Comparison of ENCODE assay signal across 17 cellular contexts in genomic region chr6:14231071-14231483, GRCh38.
DNase-seq lines count a peak whose midpoint lies in the region; ATAC-seq and TF ChIP-seq lines count a peak whose summit lies in the region.
"Had no signal": no experiment of that assay in that cellular context is flagged by ENCODE, and none has a peak within 500 bp of the region (broad histone marks: within the 10 kb centered on the region; RNA-seq: fewer than 3 reads in every experiment).

No MANE protein-coding gene starts in this region.

- H3K27me3 Mint-ChIP-seq in stimulated activated memory B cell treated with anti-CD40 and anti-IgM and Interleukin-4, amounts not matched to agents 10 μg/mL and 1 μg/mL and 100 μg/mL, for 72 hours = no peaks in the 10 kb centered on the region
- H3K27me3 Mint-ChIP-seq in WTC11 (ENCODE audit: low read depth) = peaks cover 16% of the 10 kb centered on the region

- no peak for TF ChIP-seq POLR2A in adrenal gland (IDR thresholded peaks at IDR 0.05)

- H3K4me1 ChIP-seq in left lung (no peaks in the 10 kb centered on the region), adrenal gland (replicated peaks in 1 of 2) (no peaks in the 10 kb centered on the region)

- H3K27ac Mint-ChIP-seq in stimulated activated memory B cell treated with anti-CD40 and anti-IgM and Interleukin-4, amounts not matched to agents 10 μg/mL and 1 μg/mL and 100 μg/mL, for 72 hours = peak overlapping the region; percentile 34
- H3K27ac Mint-ChIP-seq in WTC11 = no peak overlapping the region
- H3K27ac Mint-ChIP-seq: CD8-positive, alpha-beta memory T cell; HFFc6 had no signal

- H3K36me3 ChIP-seq in KOPT-K1 (ENCODE audit: insufficient read depth, low read length) (no peaks in the 10 kb centered on the region), left lung (no peaks in the 10 kb centered on the region), adrenal gland (replicated peaks in 1 of 2) (no peaks in the 10 kb centered on the region)
- H3K36me3 ChIP-seq: BLaER1 treated with 17β-estradiol and CSF1 and Interleukin-3, amounts not matched to agents 10 nM and 100 nM had no signal

- CTCF ChIA-PET in WTC11 (lab: Charles Lee) = no interaction called here

- no peak overlapping the region for H3K4me3 Mint-ChIP-seq in stimulated activated memory B cell treated with anti-CD40 and anti-IgM and Interleukin-4, amounts not matched to agents 10 μg/mL and 1 μg/mL and 100 μg/mL, for 72 hours
- H3K4me3 Mint-ChIP-seq in WTC11 = no peak overlapping the region
- H3K4me3 Mint-ChIP-seq: CD8-positive, alpha-beta memory T cell; HFFc6 had no signal

- H3K9me3 Mint-ChIP-seq in stimulated activated memory B cell treated with anti-CD40 and anti-IgM and Interleukin-4, amounts not matched to agents 10 μg/mL and 1 μg/mL and 100 μg/mL, for 72 hours = no peaks in the 10 kb centered on the region
- peaks cover 10% of the 10 kb centered on the region for H3K9me3 Mint-ChIP-seq in WTC11
- H3K9me3 Mint-ChIP-seq: CD8-positive, alpha-beta memory T cell; HFFc6 had no signal

- peak; percentile 61 for DNase-seq in NCI-H2227 treated with DMSO at 0.1 percent for 48 hours (lab: John Stamatoyannopoulos, UW)
- peak in 1 of 2 donors; percentile 64 for DNase-seq in left lung
- DNase-seq in WTC11 (ENCODE audit: low spot score) = no peak
- DNase-seq in SHP77 treated with DMSO at 0.1 percent for 48 hours (lab: John Stamatoyannopoulos, UW) = no peak
- DNase-seq in adrenal gland = no peak
- DNase-seq in stimulated activated CD4-positive, alpha-beta T cell treated with anti-CD3 and anti-CD28 coated beads, Interleukin-15, amount 100 ng/mL, for 24 hours = no peak
- DNase-seq: CD8-positive, alpha-beta memory T cell; H7; HFFc6; NCI-H1105 treated with DMSO at 0.1 percent for 48 hours; NCI-H2171 treated with DMSO at 0.1 percent for 48 hours; NK-92 treated with Interleukin-12 subunit alpha and Interleukin-12 subunit beta, amount 100 ng/mL, for 24 hours; Right ventricle myocardium superior had no signal

- intact Hi-C loops in left lung (cut with DNase I) = no loop called here
- intact Hi-C loops in adrenal gland (cut with DNase I) = no loop called here

- POLR2A ChIA-PET in WTC11 (lab: Charles Lee) = no interaction called here

- TF ChIP-seq CTCF in left lung (IDR thresholded peaks at IDR 0.05) (no peak), WTC11 (IDR thresholded peaks at IDR 0.05) (no peak), adrenal gland (IDR thresholded peaks at IDR 0.05) (no peak)

- H3K27me3 ChIP-seq in left lung (no peaks in the 10 kb centered on the region), adrenal gland (no peaks in the 10 kb centered on the region)
- H3K27me3 ChIP-seq: BLaER1 treated with 17β-estradiol and CSF1 and Interleukin-3, amounts not matched to agents 10 nM and 100 nM had no signal

- peaks cover 45% of the 10 kb centered on the region for H3K36me3 Mint-ChIP-seq in stimulated activated memory B cell treated with anti-CD40 and anti-IgM and Interleukin-4, amounts not matched to agents 10 μg/mL and 1 μg/mL and 100 μg/mL, for 72 hours
- H3K36me3 Mint-ChIP-seq in WTC11 = peaks cover 10% of the 10 kb centered on the region

- peaks cover 26% of the 10 kb centered on the region for H3K4me1 Mint-ChIP-seq in stimulated activated memory B cell treated with anti-CD40 and anti-IgM and Interleukin-4, amounts not matched to agents 10 μg/mL and 1 μg/mL and 100 μg/mL, for 72 hours
- peaks cover 8% of the 10 kb centered on the region for H3K4me1 Mint-ChIP-seq in WTC11

- 91 to 96% (median 94%) methylated on average over 6 of the region's 6 CpGs for WGBS in adrenal gland, 4 donors

- H3K9me3 ChIP-seq in KOPT-K1 (ENCODE audit: insufficient read depth, low read length, poor library complexity, severe bottlenecking) (peaks cover 3% of the 10 kb centered on the region), left lung (no peaks in the 10 kb centered on the region), adrenal gland (replicated peaks in 1 of 3) (no peaks in the 10 kb centered on the region)

- H3K27ac ChIP-seq in KOPT-K1 (ENCODE audit: low read depth, low read length, poor library complexity, severe bottlenecking) = peak overlapping the region; percentile 73
- peak overlapping the region in 1 of 2 donors; percentile 13 for H3K27ac ChIP-seq in left lung
- no peak overlapping the region for H3K27ac ChIP-seq in adrenal gland
- H3K27ac ChIP-seq: BLaER1 treated with 17β-estradiol and CSF1 and Interleukin-3, amounts not matched to agents 10 nM and 100 nM; SK-N-MC had no signal

- ATAC-seq in left lung = peak; percentile 95
- ATAC-seq in stimulated activated memory B cell treated with anti-CD40 and anti-IgM and Interleukin-4, amounts not matched to agents 10 μg/mL and 1 μg/mL and 100 μg/mL, for 72 hours = no peak
- no peak for ATAC-seq in WTC11

- no peak overlapping the region for H3K4me3 ChIP-seq in left lung
- no peak overlapping the region for H3K4me3 ChIP-seq in adrenal gland
- H3K4me3 ChIP-seq: BLaER1 treated with 17β-estradiol and CSF1 and Interleukin-3, amounts not matched to agents 10 nM and 100 nM; SK-N-MC had no signal

TF ChIP-seq in WTC11, 78 proteins besides CTCF, POLR2A, EP300 and RAD21:
- TF ChIP-seq ZNF396 (CRISPR knock-in tag; IDR thresholded peaks at IDR 0.05; ENCODE audit: borderline replicate concordance) (no peak), E2F4 (CRISPR knock-in tag; IDR thresholded peaks at IDR 0.05; ENCODE audit: borderline replicate concordance, low read depth) (no peak), CREM (CRISPR knock-in tag; IDR thresholded peaks at IDR 0.05) (no peak)
- TF ChIP-seq, protein P1, sequence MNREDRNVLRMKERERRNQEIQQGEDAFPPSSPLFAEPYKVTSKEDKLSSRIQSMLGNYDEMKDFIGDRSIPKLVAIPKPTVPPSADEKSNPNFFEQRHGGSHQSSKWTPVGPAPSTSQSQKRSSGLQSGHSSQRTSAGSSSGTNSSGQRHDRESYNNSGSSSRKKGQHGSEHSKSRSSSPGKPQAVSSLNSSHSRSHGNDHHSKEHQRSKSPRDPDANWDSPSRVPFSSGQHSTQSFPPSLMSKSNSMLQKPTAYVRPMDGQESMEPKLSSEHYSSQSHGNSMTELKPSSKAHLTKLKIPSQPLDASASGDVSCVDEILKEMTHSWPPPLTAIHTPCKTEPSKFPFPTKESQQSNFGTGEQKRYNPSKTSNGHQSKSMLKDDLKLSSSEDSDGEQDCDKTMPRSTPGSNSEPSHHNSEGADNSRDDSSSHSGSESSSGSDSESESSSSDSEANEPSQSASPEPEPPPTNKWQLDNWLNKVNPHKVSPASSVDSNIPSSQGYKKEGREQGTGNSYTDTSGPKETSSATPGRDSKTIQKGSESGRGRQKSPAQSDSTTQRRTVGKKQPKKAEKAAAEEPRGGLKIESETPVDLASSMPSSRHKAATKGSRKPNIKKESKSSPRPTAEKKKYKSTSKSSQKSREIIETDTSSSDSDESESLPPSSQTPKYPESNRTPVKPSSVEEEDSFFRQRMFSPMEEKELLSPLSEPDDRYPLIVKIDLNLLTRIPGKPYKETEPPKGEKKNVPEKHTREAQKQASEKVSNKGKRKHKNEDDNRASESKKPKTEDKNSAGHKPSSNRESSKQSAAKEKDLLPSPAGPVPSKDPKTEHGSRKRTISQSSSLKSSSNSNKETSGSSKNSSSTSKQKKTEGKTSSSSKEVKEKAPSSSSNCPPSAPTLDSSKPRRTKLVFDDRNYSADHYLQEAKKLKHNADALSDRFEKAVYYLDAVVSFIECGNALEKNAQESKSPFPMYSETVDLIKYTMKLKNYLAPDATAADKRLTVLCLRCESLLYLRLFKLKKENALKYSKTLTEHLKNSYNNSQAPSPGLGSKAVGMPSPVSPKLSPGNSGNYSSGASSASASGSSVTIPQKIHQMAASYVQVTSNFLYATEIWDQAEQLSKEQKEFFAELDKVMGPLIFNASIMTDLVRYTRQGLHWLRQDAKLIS (CRISPR knock-in tag; IDR thresholded peaks at IDR 0.05; ENCODE audit: borderline replicate concordance) = no peak
